In genomic region chr12:10215951-10216350, GRCh38 we compare ENCODE assay signal across 7 cellular contexts. TPM values are rescaled to one million over a fixed set of nuclear protein-coding genes. Genes with fewer than 3 reads are reported as not detected.
"Had no signal": no experiment of that assay in that cellular context is flagged by ENCODE, and none has a peak within 500 bp of the region (broad histone marks: within the 10 kb centered on the region; RNA-seq: fewer than 3 reads in every experiment).

No MANE protein-coding gene starts in this region.

RNA-seq across cellular contexts. Expression of gene TMEM52B, which starts 37.1 kb away (rescaled TPM):
- total RNA-seq: activated CD8-positive, alpha-beta T cell treated with anti-CD3 and anti-CD28 coated beads, Interleukin-2, amount 10 ng/mL, durations not matched to agents 7 days and 5 days; activated naive CD8-positive, alpha-beta T cell treated with anti-CD3 and anti-CD28 coated beads, Interleukin-2, amount 10 ng/mL, durations not matched to agents 7 days and 5 days; bronchial epithelial cell; frontal cortex; lower leg skin; SJCRH30; uterus had no signal

RNA-seq across cellular contexts. Expression of gene OLR1, which starts 44.0 kb away (rescaled TPM):
- total RNA-seq: activated CD8-positive, alpha-beta T cell treated with anti-CD3 and anti-CD28 coated beads, Interleukin-2, amount 10 ng/mL, durations not matched to agents 7 days and 5 days; activated naive CD8-positive, alpha-beta T cell treated with anti-CD3 and anti-CD28 coated beads, Interleukin-2, amount 10 ng/mL, durations not matched to agents 7 days and 5 days; bronchial epithelial cell; lower leg skin; SJCRH30 had no signal
